In genomic region chr1:67589519-67590233, GRCh38 we compare ENCODE assay signal across 24 cellular contexts.
DNase-seq lines count a peak whose midpoint lies in the region; TF ChIP-seq lines count a peak whose summit lies in the region.
"Had no signal": no experiment of that assay in that cellular context is flagged by ENCODE, and none has a peak within 500 bp of the region (broad histone marks: within the 10 kb centered on the region; RNA-seq: fewer than 3 reads in every experiment).

No MANE protein-coding gene starts in this region.

- no TSS peak for BruUV-seq in MCF 10A (replicated peaks; lab: Mats Ljungman, UMichigan)

- H3K27me3 ChIP-seq in breast epithelium = no peaks in the 10 kb centered on the region
- no peaks in the 10 kb centered on the region for H3K27me3 ChIP-seq in sigmoid colon
- H3K27me3 ChIP-seq in uterus = no peaks in the 10 kb centered on the region

- no peaks in the 10 kb centered on the region for H3K27me3 Mint-ChIP-seq in MCF 10A (ENCODE audit: insufficient read depth, unreplicated experiment)

- TF ChIP-seq EP300 in sigmoid colon (IDR thresholded peaks at IDR 0.05) = no peak

- H3K9me3 ChIP-seq in breast epithelium = no peaks in the 10 kb centered on the region
- no peaks in the 10 kb centered on the region for H3K9me3 ChIP-seq in sigmoid colon
- no peaks in the 10 kb centered on the region for H3K9me3 ChIP-seq in uterus
- H3K9me3 ChIP-seq: Caco-2 had no signal

- intact Hi-C loops in breast epithelium (cut with DNase I; ENCODE audit: low total_unique reads) = no loop called here
- intact Hi-C loops in MCF 10A (cut with micrococcal nuclease) = no loop called here
- intact Hi-C loops in sigmoid colon (cut with DNase I) = loop anchor here (5.0 kb wide), 1 partner anchor 93 kb away; no protein-coding TSS in a partner anchor
- intact Hi-C loops in uterus (cut with DNase I; ENCODE audit: low total_unique reads) = no loop called here

- H3K27ac Mint-ChIP-seq in MCF 10A (ENCODE audit: low read depth, unreplicated experiment) = no peak overlapping the region
- H3K27ac Mint-ChIP-seq: activated CD8-positive, alpha-beta T cell treated with anti-CD3 and anti-CD28 coated beads, Interleukin-2, amount 10 ng/mL, durations not matched to agents 7 days and 5 days; activated naive CD4-positive, alpha-beta T cell treated with anti-CD3 and anti-CD28 coated beads, Interleukin-2, amount 10 ng/mL, durations not matched to agents 7 days and 5 days; nephron progenitor cell; T-helper 17 cell had no signal

- H3K36me3 Mint-ChIP-seq in MCF 10A (ENCODE audit: insufficient read depth, unreplicated experiment) = no peaks in the 10 kb centered on the region
- H3K36me3 Mint-ChIP-seq: activated naive CD4-positive, alpha-beta T cell treated with anti-CD3 and anti-CD28 coated beads, Interleukin-2, amount 10 ng/mL, durations not matched to agents 7 days and 5 days; mesothelial cell of epicardium; WTC11 had no signal

- no peaks in the 10 kb centered on the region for H3K4me1 Mint-ChIP-seq in MCF 10A (ENCODE audit: insufficient read depth, unreplicated experiment)
- H3K4me1 Mint-ChIP-seq: activated naive CD4-positive, alpha-beta T cell treated with anti-CD3 and anti-CD28 coated beads, Interleukin-2, amount 10 ng/mL, durations not matched to agents 7 days and 5 days; T-helper 17 cell had no signal

- DNase-seq in breast epithelium (ENCODE audit: low spot score in 2 of 2) (no peak), MCF 10A (ENCODE audit: unreplicated experiment) (no peak), coronary artery (ENCODE audit: low spot score) (no peak), sigmoid colon (no peak), uterus (no peak), hypothalamus (lab: John Stamatoyannopoulos, UW) (no peak), HT-29 (ENCODE audit: low spot score) (no peak), mesenteric fat pad (ENCODE audit: low spot score) (no peak)
- DNase-seq: activated CD8-positive, alpha-beta T cell treated with anti-CD3 and anti-CD28 coated beads, Interleukin-2, amount 10 ng/mL, durations not matched to agents 7 days and 5 days; activated naive CD4-positive, alpha-beta T cell treated with anti-CD3 and anti-CD28 coated beads, Interleukin-2, amount 10 ng/mL, durations not matched to agents 7 days and 5 days; activated T-cell treated with anti-CD3 and anti-CD28 coated beads, Interleukin-2, amount 50 U/mL, for 48 hours; AML-193; Caco-2; GOT3; kidney glomerular epithelial cell; NCI-H2107; NCI-H524; nephron progenitor cell; SHP77 treated with DMSO at 0.1 percent for 48 hours; stimulated activated CD4-positive, alpha-beta T cell treated with anti-CD3 and anti-CD28 coated beads, Interleukin-12 subunit alpha, Interleukin-12 subunit beta, amount 100 ng/mL, for 4 hours; T-helper 17 cell had no signal

- 92% methylated on average over 8 of the region's 8 CpGs for WGBS in sigmoid colon, 2 donors

- CTCF ChIA-PET in MCF 10A (lab: Yijun Ruan, JAX) = no interaction called here

- no peaks in the 10 kb centered on the region for H3K9me3 Mint-ChIP-seq in MCF 10A (ENCODE audit: unreplicated experiment)
- H3K9me3 Mint-ChIP-seq: activated naive CD4-positive, alpha-beta T cell treated with anti-CD3 and anti-CD28 coated beads, Interleukin-2, amount 10 ng/mL, durations not matched to agents 7 days and 5 days; mesothelial cell of epicardium; nephron progenitor cell; WTC11 had no signal

- H3K4me3 ChIP-seq in breast epithelium (no peak overlapping the region), coronary artery (no peak overlapping the region), sigmoid colon (no peak overlapping the region), uterus (no peak overlapping the region)

- POLR2A ChIA-PET in MCF 10A (lab: Yijun Ruan, JAX) = no interaction called here

- no peaks in the 10 kb centered on the region for H3K36me3 ChIP-seq in breast epithelium
- H3K36me3 ChIP-seq in sigmoid colon = no peaks in the 10 kb centered on the region
- no peaks in the 10 kb centered on the region for H3K36me3 ChIP-seq in uterus

- TF ChIP-seq POLR2A in breast epithelium (IDR thresholded peaks at IDR 0.05) = no peak
- no peak for TF ChIP-seq POLR2A in sigmoid colon (IDR thresholded peaks at IDR 0.05)
- no peak for TF ChIP-seq POLR2A in uterus (IDR thresholded peaks at IDR 0.05)

- H3K27ac ChIP-seq in breast epithelium = peak overlapping the region; percentile 29 to 65
- peak overlapping the region; percentile 80 to 82 for H3K27ac ChIP-seq in coronary artery
- H3K27ac ChIP-seq in sigmoid colon = peak overlapping the region; percentile 31 to 69 (median 50)
- peak overlapping the region; percentile 75 to 92 for H3K27ac ChIP-seq in uterus
- H3K27ac ChIP-seq: 22Rv1 had no signal

- TF ChIP-seq CTCF in breast epithelium (IDR thresholded peaks at IDR 0.05) = no peak
- no peak for TF ChIP-seq CTCF in MCF 10A (IDR thresholded peaks at IDR 0.05; ENCODE audit: unreplicated experiment)
- no peak for TF ChIP-seq CTCF in coronary artery (IDR thresholded peaks at IDR 0.05)
- no peak for TF ChIP-seq CTCF in sigmoid colon (IDR thresholded peaks at IDR 0.05)
- TF ChIP-seq CTCF in uterus (IDR thresholded peaks at IDR 0.05) = no peak

- no peaks in the 10 kb centered on the region for H3K4me1 ChIP-seq in breast epithelium
- peaks cover 0 to 31% (median 26%) of the 10 kb centered on the region in 4 donors for H3K4me1 ChIP-seq in sigmoid colon
- peaks cover 15 to 21% of the 10 kb centered on the region in 2 donors for H3K4me1 ChIP-seq in uterus
- H3K4me1 ChIP-seq: Caco-2 had no signal

- no peak overlapping the region for H3K4me3 Mint-ChIP-seq in MCF 10A (ENCODE audit: unreplicated experiment)
- H3K4me3 Mint-ChIP-seq: activated CD8-positive, alpha-beta T cell treated with anti-CD3 and anti-CD28 coated beads, Interleukin-2, amount 10 ng/mL, durations not matched to agents 7 days and 5 days; activated naive CD4-positive, alpha-beta T cell treated with anti-CD3 and anti-CD28 coated beads, Interleukin-2, amount 10 ng/mL, durations not matched to agents 7 days and 5 days; mesothelial cell of epicardium; nephron progenitor cell; T-helper 17 cell; WTC11 had no signal
